8 cellular contexts compared by ENCODE assay signal in genomic region chr14:39015360-39015961, GRCh38.
DNase-seq lines count a peak whose midpoint lies in the region; ATAC-seq and TF ChIP-seq lines count a peak whose summit lies in the region.

No MANE protein-coding gene starts in this region.

- no peak overlapping the region for H3K27ac Mint-ChIP-seq in brain
- no peak overlapping the region for H3K27ac Mint-ChIP-seq in activated CD8-positive, alpha-beta memory T cell treated with anti-CD3 and anti-CD28 coated beads, Interleukin-2, amount 10 ng/mL, durations not matched to agents 7 days and 5 days

- no peaks in the 10 kb centered on the region for H3K27me3 Mint-ChIP-seq in brain
- no peaks in the 10 kb centered on the region for H3K27me3 Mint-ChIP-seq in activated CD8-positive, alpha-beta memory T cell treated with anti-CD3 and anti-CD28 coated beads, Interleukin-2, amount 10 ng/mL, durations not matched to agents 7 days and 5 days

- DNase-seq in COLO668 (lab: John Stamatoyannopoulos, UW; ENCODE audit: unreplicated experiment) (peak; percentile 46), NCI-H460 (ENCODE audit: extremely low read depth, low read depth) (peak; percentile 50), left kidney (ENCODE audit: low read depth, low spot score) (peak; percentile 71)
- DNase-seq in activated CD8-positive, alpha-beta memory T cell treated with anti-CD3 and anti-CD28 coated beads, Interleukin-2, amount 10 ng/mL, durations not matched to agents 7 days and 5 days = no peak

- ATAC-seq in GM18519 (IDR thresholded peaks at IDR 0.05; ENCODE audit: low FRiP score, unreplicated experiment) = peak; percentile 80
- peak; percentile 80 for ATAC-seq in HG03103 (IDR thresholded peaks at IDR 0.05; ENCODE audit: low read depth, unreplicated experiment)
- ATAC-seq in HG03457 (IDR thresholded peaks at IDR 0.05; ENCODE audit: unreplicated experiment) = no peak
- no peak for ATAC-seq in activated CD8-positive, alpha-beta memory T cell treated with anti-CD3 and anti-CD28 coated beads, Interleukin-2, amount 10 ng/mL, durations not matched to agents 7 days and 5 days

- H3K36me3 Mint-ChIP-seq in brain = peaks cover 12% of the 10 kb centered on the region
- H3K36me3 Mint-ChIP-seq in activated CD8-positive, alpha-beta memory T cell treated with anti-CD3 and anti-CD28 coated beads, Interleukin-2, amount 10 ng/mL, durations not matched to agents 7 days and 5 days = peaks cover 1% of the 10 kb centered on the region

- peaks cover 11% of the 10 kb centered on the region for H3K4me1 Mint-ChIP-seq in brain
- no peaks in the 10 kb centered on the region for H3K4me1 Mint-ChIP-seq in activated CD8-positive, alpha-beta memory T cell treated with anti-CD3 and anti-CD28 coated beads, Interleukin-2, amount 10 ng/mL, durations not matched to agents 7 days and 5 days

- CTCF ChIA-PET in activated CD8-positive, alpha-beta memory T cell treated with anti-CD3 and anti-CD28 coated beads, Interleukin-2, amount 10 ng/mL, durations not matched to agents 7 days and 5 days (lab: Charles Lee) = interaction anchor here (0.8 to 2.4 kb wide), 7 partner anchors 8 to 295 kb away, joined by 3 to 7 read pairs (median 4); no protein-coding TSS in a partner anchor

- H3K9me3 Mint-ChIP-seq in brain = peaks cover 3 to 6% (median 4%) of the 10 kb centered on the region in 5 experiments
- H3K9me3 Mint-ChIP-seq in activated CD8-positive, alpha-beta memory T cell treated with anti-CD3 and anti-CD28 coated beads, Interleukin-2, amount 10 ng/mL, durations not matched to agents 7 days and 5 days (ENCODE audit: low read depth) = no peaks in the 10 kb centered on the region

- H3K4me3 Mint-ChIP-seq in brain = no peak overlapping the region
- no peak overlapping the region for H3K4me3 Mint-ChIP-seq in activated CD8-positive, alpha-beta memory T cell treated with anti-CD3 and anti-CD28 coated beads, Interleukin-2, amount 10 ng/mL, durations not matched to agents 7 days and 5 days

- peak; percentile 83 to 88 for TF ChIP-seq CTCF in brain (conservative IDR thresholded peaks at IDR 0.05)

Comparison
In these comparisons a context has a peak if more than half of its experiments do, and no peak if none do; other contexts are left out.
1. ATAC-seq: peak in GM18519 (single experiment) and HG03103 (single experiment); none in HG03457 (single experiment) and activated CD8-positive, alpha-beta memory T cell treated with anti-CD3 and anti-CD28 coated beads, Interleukin-2, amount 10 ng/mL, durations not matched to agents 7 days and 5 days (single experiment).